ENCODE assay signal across 9 cellular contexts in the genomic region with DNA sequence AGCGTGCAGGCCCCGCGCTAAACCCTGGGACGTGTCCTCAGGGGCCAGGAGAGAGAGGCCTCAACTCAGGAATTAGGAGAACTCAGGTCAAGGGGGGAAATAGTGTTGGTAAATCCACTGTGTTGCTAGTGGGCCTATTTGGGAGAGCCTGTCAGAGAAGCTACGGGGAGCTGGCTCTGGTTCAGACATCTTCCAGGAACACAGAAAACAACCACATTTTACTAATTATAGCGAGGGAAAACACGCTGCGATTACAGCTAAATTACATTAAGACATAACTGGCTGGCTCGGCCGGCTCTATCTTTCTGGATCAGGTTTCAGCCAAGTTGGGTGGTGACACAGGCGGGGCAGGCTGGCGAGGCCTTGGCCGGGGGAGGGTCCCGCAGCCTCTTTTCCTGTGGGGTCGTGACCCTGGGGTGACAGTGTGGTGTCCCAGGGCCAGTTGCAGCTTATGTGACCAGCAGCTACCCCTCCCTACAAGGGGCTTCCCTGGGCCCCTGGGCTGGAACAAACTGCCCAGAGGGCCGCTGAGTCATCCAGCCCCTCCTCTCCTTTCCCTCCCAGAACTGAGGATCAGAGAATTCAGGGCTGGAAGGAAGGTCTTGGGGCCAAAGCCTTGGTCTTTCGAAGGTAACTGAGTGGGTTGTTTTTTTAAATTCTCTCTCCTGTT.
DNase-seq lines count a peak whose midpoint lies in the region; ATAC-seq and TF ChIP-seq lines count a peak whose summit lies in the region.
"Had no signal": no experiment of that assay in that cellular context is flagged by ENCODE, and none has a peak within 500 bp of the region (broad histone marks: within the 10 kb centered on the region; RNA-seq: fewer than 3 reads in every experiment).

No MANE protein-coding gene starts in this region.

- H3K4me1 Mint-ChIP-seq in Caco-2 (ENCODE audit: low read depth, unreplicated experiment) (no peaks in the 10 kb centered on the region), osteocyte (ENCODE audit: unreplicated experiment) (peaks cover 28% of the 10 kb centered on the region)

- DNase-seq in Caco-2 (no peak), fibroblast of peridontal ligament (ENCODE audit: extremely low read depth) (peak; percentile 95), osteocyte (ENCODE audit: extremely low spot score, unreplicated experiment) (no peak), 8988T (no peak)

- H3K9me3 ChIP-seq in Caco-2 = no peaks in the 10 kb centered on the region

- no peaks in the 10 kb centered on the region for H3K27me3 ChIP-seq in Caco-2 (replicated peaks; ENCODE audit: control insufficient read depth, insufficient read depth, low read length)

- H3K27me3 Mint-ChIP-seq in Caco-2 (ENCODE audit: insufficient read depth, unreplicated experiment) = peaks cover 11% of the 10 kb centered on the region
- H3K27me3 Mint-ChIP-seq in osteocyte (ENCODE audit: unreplicated experiment) = no peaks in the 10 kb centered on the region

- H3K9me3 Mint-ChIP-seq in Caco-2 (ENCODE audit: unreplicated experiment) (no peaks in the 10 kb centered on the region), osteocyte (ENCODE audit: unreplicated experiment) (no peaks in the 10 kb centered on the region)
- H3K9me3 Mint-ChIP-seq: dendritic cell treated with granulocyte-macrophage colony-stimulating factor and Interleukin-4, amounts not matched to agents 40 ng/mL and 50 ng/mL, for 4 days had no signal

- no TSS peak for BruUV-seq in Caco-2 (replicated peaks; lab: Mats Ljungman, UMichigan)

- H3K36me3 Mint-ChIP-seq in Caco-2 (ENCODE audit: insufficient read depth, unreplicated experiment) (no peaks in the 10 kb centered on the region), osteocyte (ENCODE audit: unreplicated experiment) (no peaks in the 10 kb centered on the region)

- TF ChIP-seq CTCF in Caco-2 (IDR thresholded peaks at IDR 0.05; ENCODE audit: insufficient read depth in 1 of 2, low read depth in 1 of 2, low read length in 1 of 2, severe bottlenecking in 1 of 2, unreplicated experiment in 1 of 2) (no peak), osteocyte (IDR thresholded peaks at IDR 0.05) (no peak)

- ATAC-seq in GM18907 (IDR thresholded peaks at IDR 0.05; ENCODE audit: unreplicated experiment) = no peak
- ATAC-seq in HG02763 (IDR thresholded peaks at IDR 0.05; ENCODE audit: unreplicated experiment) = no peak
- no peak for ATAC-seq in HG02981 (IDR thresholded peaks at IDR 0.05; ENCODE audit: unreplicated experiment)

- POLR2A ChIA-PET in Caco-2 (lab: Charles Lee) = no interaction called here

- peak overlapping the region; percentile 35 for H3K27ac Mint-ChIP-seq in Caco-2 (ENCODE audit: unreplicated experiment)
- peak overlapping the region; percentile 83 for H3K27ac Mint-ChIP-seq in osteocyte (ENCODE audit: unreplicated experiment)
- H3K27ac Mint-ChIP-seq: dendritic cell treated with granulocyte-macrophage colony-stimulating factor and Interleukin-4, amounts not matched to agents 40 ng/mL and 50 ng/mL, for 4 days had no signal

- no peak overlapping the region for H3K4me3 ChIP-seq in Caco-2 (ENCODE audit: low read depth, low read length)

- CTCF ChIA-PET in Caco-2 (lab: Charles Lee) = no interaction called here

- H3K4me3 Mint-ChIP-seq in Caco-2 (ENCODE audit: unreplicated experiment) = no peak overlapping the region
- peak overlapping the region; percentile 20 for H3K4me3 Mint-ChIP-seq in osteocyte (ENCODE audit: unreplicated experiment)
- H3K4me3 Mint-ChIP-seq: dendritic cell treated with granulocyte-macrophage colony-stimulating factor and Interleukin-4, amounts not matched to agents 40 ng/mL and 50 ng/mL, for 4 days had no signal

- H3K36me3 ChIP-seq in Caco-2 (ENCODE audit: control insufficient read depth, insufficient read depth, low read length) = no peaks in the 10 kb centered on the region

- intact Hi-C loops in Caco-2 (cut with micrococcal nuclease; ENCODE audit: unreplicated experiment) = no loop called here

- peaks cover 4% of the 10 kb centered on the region; the same call in 1 of the 2 replicates for H3K4me1 ChIP-seq in Caco-2

TF ChIP-seq in PFSK-1, 5 proteins besides CTCF, POLR2A, EP300 and RAD21:
- TF ChIP-seq FOXP2 (optimal IDR thresholded peaks at IDR 0.05; ENCODE audit: borderline replicate concordance, extremely low read depth, extremely low read length, insufficient read depth) = peak; percentile 87
- TF ChIP-seq, protein P1, sequence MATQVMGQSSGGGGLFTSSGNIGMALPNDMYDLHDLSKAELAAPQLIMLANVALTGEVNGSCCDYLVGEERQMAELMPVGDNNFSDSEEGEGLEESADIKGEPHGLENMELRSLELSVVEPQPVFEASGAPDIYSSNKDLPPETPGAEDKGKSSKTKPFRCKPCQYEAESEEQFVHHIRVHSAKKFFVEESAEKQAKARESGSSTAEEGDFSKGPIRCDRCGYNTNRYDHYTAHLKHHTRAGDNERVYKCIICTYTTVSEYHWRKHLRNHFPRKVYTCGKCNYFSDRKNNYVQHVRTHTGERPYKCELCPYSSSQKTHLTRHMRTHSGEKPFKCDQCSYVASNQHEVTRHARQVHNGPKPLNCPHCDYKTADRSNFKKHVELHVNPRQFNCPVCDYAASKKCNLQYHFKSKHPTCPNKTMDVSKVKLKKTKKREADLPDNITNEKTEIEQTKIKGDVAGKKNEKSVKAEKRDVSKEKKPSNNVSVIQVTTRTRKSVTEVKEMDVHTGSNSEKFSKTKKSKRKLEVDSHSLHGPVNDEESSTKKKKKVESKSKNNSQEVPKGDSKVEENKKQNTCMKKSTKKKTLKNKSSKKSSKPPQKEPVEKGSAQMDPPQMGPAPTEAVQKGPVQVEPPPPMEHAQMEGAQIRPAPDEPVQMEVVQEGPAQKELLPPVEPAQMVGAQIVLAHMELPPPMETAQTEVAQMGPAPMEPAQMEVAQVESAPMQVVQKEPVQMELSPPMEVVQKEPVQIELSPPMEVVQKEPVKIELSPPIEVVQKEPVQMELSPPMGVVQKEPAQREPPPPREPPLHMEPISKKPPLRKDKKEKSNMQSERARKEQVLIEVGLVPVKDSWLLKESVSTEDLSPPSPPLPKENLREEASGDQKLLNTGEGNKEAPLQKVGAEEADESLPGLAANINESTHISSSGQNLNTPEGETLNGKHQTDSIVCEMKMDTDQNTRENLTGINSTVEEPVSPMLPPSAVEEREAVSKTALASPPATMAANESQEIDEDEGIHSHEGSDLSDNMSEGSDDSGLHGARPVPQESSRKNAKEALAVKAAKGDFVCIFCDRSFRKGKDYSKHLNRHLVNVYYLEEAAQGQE (IDR thresholded peaks at IDR 0.05; ENCODE audit: insufficient read depth in 1 of 2, low read depth in 2 of 2, low read length in 2 of 2) = peak in 1 of 2 experiments; percentile 50; a peak in 1 of 4 replicates
- TF ChIP-seq SIN3A (IDR thresholded peaks at IDR 0.05; ENCODE audit: borderline replicate concordance, insufficient read depth, low read length) = no peak
- TF ChIP-seq TAF1 (IDR thresholded peaks at IDR 0.05; ENCODE audit: borderline replicate concordance, insufficient read depth, low read length) = peak; percentile 72; the same call in 1 of the 2 replicates
- no peak for TF ChIP-seq POLR2AphosphoS5 (IDR thresholded peaks at IDR 0.05; ENCODE audit: low read depth, low read length)
